ENCODE assay signal across 1 cellular context in genomic region chr11:65919151-65920034, GRCh38.
TF ChIP-seq lines count a peak whose summit lies in the region.

TSS of gene DRAP1 (plus strand) at chr11:65919426. CDS start at chr11:65919502, 76 bp downstream.

TF ChIP-seq in K562, 482 proteins besides CTCF, POLR2A, EP300 and RAD21 (continued from another document and continues in another):
- TF ChIP-seq ZBTB40 (IDR thresholded peaks at IDR 0.05) (no peak), ZBTB40 (CRISPR knock-in tag; IDR thresholded peaks at IDR 0.05) (no peak), ZNF511 (CRISPR knock-in tag; IDR thresholded peaks at IDR 0.05) (peak; percentile 74; the same call in 1 of the 2 replicates), ZNF263 (CRISPR knock-in tag; IDR thresholded peaks at IDR 0.05; ENCODE audit: borderline replicate concordance) (peak; percentile 43; the same call in 1 of the 2 replicates), MEF2D (tag; conservative IDR thresholded peaks at IDR 0.05; ENCODE audit: low read depth) (no peak), RREB1 (CRISPR knock-in tag; IDR thresholded peaks at IDR 0.05) (peak; percentile 71), CHAMP1 (IDR thresholded peaks at IDR 0.05) (no peak), ZNF830 (CRISPR knock-in tag; IDR thresholded peaks at IDR 0.05) (no peak), ATF2 (CRISPR knock-in tag; IDR thresholded peaks at IDR 0.05) (no peak), MED1 (CRISPR knock-in tag; IDR thresholded peaks at IDR 0.05; ENCODE audit: borderline replicate concordance) (no peak), U2AF1 (optimal IDR thresholded peaks at IDR 0.05; ENCODE audit: low read depth, low read length) (peak; percentile 95), FOXJ3 (CRISPR knock-in tag; IDR thresholded peaks at IDR 0.05) (no peak), KDM2B (CRISPR knock-in tag; IDR thresholded peaks at IDR 0.05) (peak; percentile 65; the same call in 1 of the 2 replicates), IRF1 (CRISPR knock-in tag; IDR thresholded peaks at IDR 0.05; ENCODE audit: borderline replicate concordance) (no peak), NR4A1 (CRISPR knock-in tag; IDR thresholded peaks at IDR 0.05) (peak; percentile 40; the same call in 1 of the 2 replicates), NR4A1 (tag; IDR thresholded peaks at IDR 0.05) (no peak), FOXK2 (conservative IDR thresholded peaks at IDR 0.05 in 1 of 2, IDR thresholded peaks at IDR 0.05 in 1 of 2; ENCODE audit: low read depth in 2 of 2) (no peak), SIN3A (IDR thresholded peaks at IDR 0.05; ENCODE audit: borderline replicate concordance in 2 of 2, control insufficient read depth in 1 of 2, low read depth in 2 of 2, low read length in 2 of 2) (peak; percentile 52 to 79; a peak in 3 of 4 replicates), ARID3A (IDR thresholded peaks at IDR 0.05; ENCODE audit: borderline replicate concordance, low read depth, low read length) (peak; percentile 46; the same call in 1 of the 2 replicates), ZNF444 (CRISPR knock-in tag; IDR thresholded peaks at IDR 0.05) (no peak), CTBP1 (IDR thresholded peaks at IDR 0.05; ENCODE audit: borderline replicate concordance) (peak; percentile 96), HDAC2 (IDR thresholded peaks at IDR 0.05) (no peak), IFI16 (CRISPR knock-in tag; IDR thresholded peaks at IDR 0.05) (no peak), RBM15 (IDR thresholded peaks at IDR 0.05; ENCODE audit: insufficient read depth, low read length) (no peak), ZNF431 (CRISPR knock-in tag; IDR thresholded peaks at IDR 0.05) (peak; percentile 74), NUFIP1 (IDR thresholded peaks at IDR 0.05; ENCODE audit: partially characterized antibody) (no peak), GATAD2B (IDR thresholded peaks at IDR 0.05; ENCODE audit: borderline replicate concordance) (peak; percentile 99), UBTF (IDR thresholded peaks at IDR 0.05; ENCODE audit: borderline replicate concordance in 1 of 2, low read depth in 2 of 2, low read length in 2 of 2) (0 out of 4 replicates have a peak, but pooled peaks of 1 of the 2 experiments have one; percentile 51)
